Comparison of ENCODE assay signal across 13 cellular contexts in genomic region chr2:113212245-113213060, GRCh38. TPM values are rescaled to one million over a fixed set of nuclear protein-coding genes. Genes with fewer than 3 reads are reported as not detected.
A peak's percentile ranks its signal among the peaks of the same experiment; 100 is the strongest.
DNase-seq lines count a peak whose midpoint lies in the region; ATAC-seq, FAIRE-seq and TF ChIP-seq lines count a peak whose summit lies in the region.
"Had no signal": no experiment of that assay in that cellular context is flagged by ENCODE, and none has a peak within 500 bp of the region (broad histone marks: within the 10 kb centered on the region; RNA-seq: fewer than 3 reads in every experiment).

No MANE protein-coding gene starts in this region.

- H3K9me3 Mint-ChIP-seq in astrocyte (ENCODE audit: unreplicated experiment): peaks cover 3% of the 10 kb centered on the region

- H3K9me3 ChIP-seq in astrocyte (ENCODE audit: insufficient read depth, low read depth, low read length) (no peaks in the 10 kb centered on the region), WERI-Rb-1 (ENCODE audit: severe bottlenecking) (no peaks in the 10 kb centered on the region)

- no peak for TF ChIP-seq POLR2A in erythroblast (IDR thresholded peaks at IDR 0.05; ENCODE audit: low read length)

- ATAC-seq in left lobe of liver (peak; percentile 9), GM21526 (IDR thresholded peaks at IDR 0.05; ENCODE audit: low FRiP score, unreplicated experiment) (no peak)

- DNase-seq in M059J (ENCODE audit: low read depth) (peak; percentile 54), astrocyte (ENCODE audit: low read depth) (no peak), left lobe of liver (ENCODE audit: low spot score) (no peak), MV-4-11 (lab: John Stamatoyannopoulos, UW) (no peak), erythroblast (lab: John Stamatoyannopoulos, UW) (no peak), WERI-Rb-1 (no peak)
- DNase-seq: NCI-H510A treated with DMSO at 0.1 percent for 48 hours; stimulated activated CD4-positive, alpha-beta T cell treated with anti-CD3 and anti-CD28 coated beads, Interleukin-2, amount 100 ng/mL, for 48 hours; T-helper 9 cell had no signal

- H3K27me3 ChIP-seq in astrocyte (ENCODE audit: insufficient read depth, low read length): no peaks in the 10 kb centered on the region
- H3K27me3 ChIP-seq in WERI-Rb-1 (ENCODE audit: insufficient read depth, low read depth, severe bottlenecking): no peaks in the 10 kb centered on the region

- H2AFZ ChIP-seq in astrocyte (ENCODE audit: low read depth, low read length): peak overlapping the region; percentile 68

- H3K79me2 ChIP-seq in astrocyte (ENCODE audit: insufficient read depth, low read length): no peaks in the 10 kb centered on the region

- H3K36me3 Mint-ChIP-seq in astrocyte (ENCODE audit: low read depth, unreplicated experiment): peaks cover 2% of the 10 kb centered on the region

- H3K4me1 Mint-ChIP-seq in astrocyte (ENCODE audit: low read depth, unreplicated experiment): peaks cover 28% of the 10 kb centered on the region

- peak overlapping the region; percentile 32 for H3K4me2 ChIP-seq in astrocyte (ENCODE audit: low read length)

- H3K4me3 ChIP-seq in astrocyte (ENCODE audit: insufficient read depth, low read depth, low read length) (no peak overlapping the region), skin epidermis (peak overlapping the region in 1 of 7 experiments; percentile 16), WERI-Rb-1 (ENCODE audit: low read depth, low read length) (no peak overlapping the region)

- peaks cover 8% of the 10 kb centered on the region for H3K27me3 Mint-ChIP-seq in astrocyte (ENCODE audit: low read depth, unreplicated experiment)

- H4K20me1 ChIP-seq in astrocyte (ENCODE audit: insufficient read depth, low read length): no peaks in the 10 kb centered on the region

- no peak for FAIRE-seq in astrocyte (lab: Jason Lieb, UNC)
- FAIRE-seq: endometrium had no signal

- H3K4me1 ChIP-seq in astrocyte (ENCODE audit: insufficient read depth, low read length): peaks cover 29% of the 10 kb centered on the region

- H3K27ac ChIP-seq in astrocyte (ENCODE audit: low read depth, low read length) (no peak overlapping the region), skin epidermis (peak overlapping the region in 20 of 21 experiments; percentile 8 to 88 (median 78)), WERI-Rb-1 (no peak overlapping the region)
- H3K27ac ChIP-seq: HL-60 had no signal

- no peak for TF ChIP-seq CTCF in astrocyte (IDR thresholded peaks at IDR 0.05; ENCODE audit: insufficient read depth, low read depth, low read length)
- no peak for TF ChIP-seq CTCF in WERI-Rb-1 (IDR thresholded peaks at IDR 0.05; ENCODE audit: low read depth, low read length)

- no peaks in the 10 kb centered on the region for H3K36me3 ChIP-seq in astrocyte (ENCODE audit: insufficient read depth, low read length)
- no peaks in the 10 kb centered on the region for H3K36me3 ChIP-seq in WERI-Rb-1

- peak overlapping the region; percentile 13 for H3K9ac ChIP-seq in astrocyte (ENCODE audit: low read length)

- no peak overlapping the region for H3K27ac Mint-ChIP-seq in astrocyte (ENCODE audit: unreplicated experiment)

- no peak overlapping the region for H3K4me3 Mint-ChIP-seq in astrocyte (ENCODE audit: unreplicated experiment)

RNA-seq across cellular contexts. Expression of gene PSD4, which starts 38.7 kb away (rescaled TPM):
- 6.4 and 14.7 TPM in 2 replicates for total RNA-seq in M059J (2014; rRNA removed; shearing (Covaris generic))
- total RNA-seq in astrocyte (2.6 and 4.0 TPM in 2 replicates), left lobe of liver (60.3 TPM)

Comparison
In these comparisons a context has a peak if more than half of its experiments do, and no peak if none do; other contexts are left out.
1. H3K27ac ChIP-seq: peak in skin epidermis (20 of 21); none in astrocyte (single experiment) and WERI-Rb-1 (single experiment).